ENCODE assay signal across 25 cellular contexts in the genomic region with DNA sequence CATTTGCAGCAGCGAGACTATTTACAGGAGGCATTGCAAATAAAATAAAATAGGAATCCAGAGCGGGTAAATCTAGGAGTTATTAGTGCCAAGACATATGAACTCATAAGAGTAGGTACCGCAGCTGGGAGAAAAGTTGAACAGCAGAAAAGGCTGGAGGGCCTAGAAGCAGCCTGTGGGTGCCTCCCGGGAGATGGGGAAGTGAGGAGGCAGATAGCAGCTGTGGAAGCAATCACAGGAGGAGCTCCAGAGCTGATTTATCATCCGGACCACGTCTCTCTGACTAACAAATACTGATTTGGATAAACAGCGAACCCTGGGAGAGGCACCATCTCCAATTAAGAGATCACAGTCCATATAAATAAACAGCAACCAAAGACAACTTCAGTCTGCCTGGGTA.
"Had no signal": no experiment of that assay in that cellular context is flagged by ENCODE, and none has a peak within 500 bp of the region (broad histone marks: within the 10 kb centered on the region; RNA-seq: fewer than 3 reads in every experiment).

No MANE protein-coding gene starts in this region.

- H3K27ac ChIP-seq: colonic mucosa, coronary artery, epithelial cell of prostate, esophagus muscularis mucosa, esophagus squamous epithelium, foreskin keratinocyte, gastrocnemius medialis, gastroesophageal sphincter, heart left ventricle, heart right ventricle, hepatocyte had no signal

- H3K27me3 Mint-ChIP-seq: dendritic cell treated with granulocyte-macrophage colony-stimulating factor and Interleukin-4, amounts not matched to agents 40 ng/mL and 50 ng/mL, for 4 days; effector memory CD8-positive, alpha-beta T cell had no signal

- H3K27ac Mint-ChIP-seq: dendritic cell treated with granulocyte-macrophage colony-stimulating factor and Interleukin-4, amounts not matched to agents 40 ng/mL and 50 ng/mL, for 4 days; effector memory CD8-positive, alpha-beta T cell; endodermal cell had no signal

- H2AFZ ChIP-seq: hepatocyte had no signal

- DNase-seq: colonic mucosa; cortex of kidney; dermis blood vessel endothelial cell; effector CD4-positive, alpha-beta T cell; effector CD8-positive, alpha-beta T cell; effector memory CD4-positive, alpha-beta T cell; effector memory CD8-positive, alpha-beta T cell; endodermal cell; erythroblast; esophagus squamous epithelium; foreskin fibroblast; foreskin keratinocyte; foreskin melanocyte; gastrocnemius medialis; glutamatergic neuron; heart left ventricle; heart right ventricle had no signal

- H3K27me3 ChIP-seq: colonic mucosa, dorsolateral prefrontal cortex, esophagus muscularis mucosa, foreskin keratinocyte, gastrocnemius medialis, gastroesophageal sphincter, heart left ventricle, heart right ventricle, hepatocyte had no signal

- H3K4me3 Mint-ChIP-seq: dendritic cell treated with granulocyte-macrophage colony-stimulating factor and Interleukin-4, amounts not matched to agents 40 ng/mL and 50 ng/mL, for 4 days; effector memory CD8-positive, alpha-beta T cell; endodermal cell had no signal

- H3K9me3 Mint-ChIP-seq: dendritic cell treated with granulocyte-macrophage colony-stimulating factor and Interleukin-4, amounts not matched to agents 40 ng/mL and 50 ng/mL, for 4 days; effector memory CD8-positive, alpha-beta T cell; endodermal cell had no signal

- H3K79me2 ChIP-seq: hepatocyte had no signal

- H3K4me1 Mint-ChIP-seq: endodermal cell had no signal

- H3K4me1 ChIP-seq: colonic mucosa, esophagus muscularis mucosa, esophagus squamous epithelium, foreskin keratinocyte, gastrocnemius medialis, gastroesophageal sphincter had no signal

- ATAC-seq: effector memory CD8-positive, alpha-beta T cell; esophagus mucosa; foreskin keratinocyte; gastrocnemius medialis; gastroesophageal sphincter; heart left ventricle; heart right ventricle had no signal

- H3K36me3 ChIP-seq: colonic mucosa, esophagus muscularis mucosa, esophagus squamous epithelium, gastrocnemius medialis, gastroesophageal sphincter, heart left ventricle, heart right ventricle had no signal

- H3K4me2 ChIP-seq: hepatocyte had no signal

- H3K4me3 ChIP-seq: colonic mucosa, coronary artery, dorsolateral prefrontal cortex, esophagus muscularis mucosa, esophagus squamous epithelium, gastrocnemius medialis, gastroesophageal sphincter, heart left ventricle, heart right ventricle, hepatocyte had no signal
